13 cellular contexts compared by ENCODE assay signal in genomic region chr20:21272279-21272678, GRCh38.
A peak's percentile ranks its signal among the peaks of the same experiment; 100 is the strongest.
DNase-seq lines count a peak whose midpoint lies in the region; ATAC-seq lines count a peak whose summit lies in the region.
"Had no signal": no experiment of that assay in that cellular context is flagged by ENCODE, and none has a peak within 500 bp of the region (broad histone marks: within the 10 kb centered on the region; RNA-seq: fewer than 3 reads in every experiment).

No MANE protein-coding gene starts in this region.

- ATAC-seq in GM18499 (IDR thresholded peaks at IDR 0.05; ENCODE audit: insufficient read depth, unreplicated experiment): peak; percentile 37
- ATAC-seq in GM21528 (IDR thresholded peaks at IDR 0.05; ENCODE audit: low FRiP score, unreplicated experiment): peak; percentile 69
- ATAC-seq in HG03066 (IDR thresholded peaks at IDR 0.05; ENCODE audit: low read depth, unreplicated experiment): peak; percentile 50
- ATAC-seq in HG03378 (IDR thresholded peaks at IDR 0.05; ENCODE audit: unreplicated experiment): no peak
- no peak for ATAC-seq in activated CD4-positive, CD25-positive, alpha-beta regulatory T cell treated with anti-CD3 and anti-CD28 coated beads, Interleukin-2, amount 50 U/mL, for 24 hours

- DNase-seq in fibroblast of peridontal ligament (ENCODE audit: extremely low read depth) (peak; percentile 28), DMS153 (lab: John Stamatoyannopoulos, UW) (no peak)
- DNase-seq in effector CD4-positive, alpha-beta T cell: no peak
- DNase-seq: activated naive CD4-positive, alpha-beta T cell treated with anti-CD3 and anti-CD28 coated beads, Interleukin-2, amount 50 U/mL, for 16 hours; left ventricle myocardium inferior; NCI-H2081 treated with DMSO at 0.1 percent for 48 hours; spleen; SW 1271 had no signal

Comparison
In these comparisons a context has a peak if more than half of its experiments do, and no peak if none do; other contexts are left out.
1. ATAC-seq: peak in GM18499 (single experiment), GM21528 (single experiment) and HG03066 (single experiment); none in HG03378 (single experiment) and activated CD4-positive, CD25-positive, alpha-beta regulatory T cell treated with anti-CD3 and anti-CD28 coated beads, Interleukin-2, amount 50 U/mL, for 24 hours (0 of 2).